14 cellular contexts compared by ENCODE assay signal in genomic region chr11:128470081-128470480, GRCh38.
DNase-seq lines count a peak whose midpoint lies in the region; ATAC-seq and TF ChIP-seq lines count a peak whose summit lies in the region.
"Had no signal": no experiment of that assay in that cellular context is flagged by ENCODE, and none has a peak within 500 bp of the region (broad histone marks: within the 10 kb centered on the region; RNA-seq: fewer than 3 reads in every experiment).

No MANE protein-coding gene starts in this region.

- peak; percentile 8 for ATAC-seq in activated B cell treated with CpG ODN at 0.5 μM for 24 hours (ENCODE audit: low read depth)
- no peak for ATAC-seq in GM21825 (IDR thresholded peaks at IDR 0.05; ENCODE audit: unreplicated experiment)

- POLR2A ChIA-PET in activated B cell treated with CpG ODN at 0.5 μM for 24 hours (lab: Charles Lee) = interaction anchor here (1.0 to 10.5 kb wide), 11 partner anchors 14 to 183 kb away, joined by 3 to 221 read pairs (median 14); no protein-coding TSS in a partner anchor

- peak overlapping the region; percentile 89 for H3K27ac Mint-ChIP-seq in activated B cell treated with CpG ODN at 0.5 μM for 24 hours

- no peaks in the 10 kb centered on the region for H3K27me3 ChIP-seq in effector memory CD4-positive, alpha-beta T cell (replicated peaks; ENCODE audit: control insufficient read depth, insufficient read depth, low read length, poor library complexity, severe bottlenecking)
- peaks cover 0 to 2% (median 0%) of the 10 kb centered on the region in 5 donors for H3K27me3 ChIP-seq in subcutaneous abdominal adipose tissue (ENCODE audit: control insufficient read depth in 5 of 5, insufficient read depth in 4 of 5, low read length in 5 of 5)
- H3K27me3 ChIP-seq: esophagus squamous epithelium had no signal

- no peak overlapping the region for H3K9ac ChIP-seq in subcutaneous abdominal adipose tissue (ENCODE audit: low read length in 5 of 5)

- CTCF ChIA-PET in activated B cell treated with CpG ODN at 0.5 μM for 24 hours (lab: Charles Lee) = interaction anchor here (0.9 to 1.7 kb wide), 4 partner anchors 13 to 288 kb away, joined by 3 to 11 read pairs (median 4); no protein-coding TSS in a partner anchor

- no peak overlapping the region for H3K4me3 ChIP-seq in effector memory CD4-positive, alpha-beta T cell (ENCODE audit: insufficient read depth, low read depth, low read length, poor library complexity, severe bottlenecking)
- no peak overlapping the region for H3K4me3 ChIP-seq in subcutaneous abdominal adipose tissue (ENCODE audit: low read depth in 1 of 5, low read length in 5 of 5)
- H3K4me3 ChIP-seq: esophagus squamous epithelium had no signal

- intact Hi-C loops in activated B cell treated with CpG ODN at 0.5 μM for 24 hours (cut with micrococcal nuclease) = loop anchor here (2.0 to 5.0 kb wide), 3 partner anchors 71 to 362 kb away; no protein-coding TSS in a partner anchor

- H3K4me1 ChIP-seq in effector memory CD4-positive, alpha-beta T cell (ENCODE audit: control insufficient read depth, insufficient read depth, low read length, poor library complexity, severe bottlenecking) = peaks cover 94% of the 10 kb centered on the region
- H3K4me1 ChIP-seq in subcutaneous abdominal adipose tissue (ENCODE audit: control insufficient read depth in 5 of 5, insufficient read depth in 5 of 5, low read length in 5 of 5) = peaks cover 6 to 91% (median 45%) of the 10 kb centered on the region in 5 donors

- no peaks in the 10 kb centered on the region for H3K9me3 Mint-ChIP-seq in activated B cell treated with CpG ODN at 0.5 μM for 24 hours

- peak; percentile 75 for DNase-seq in activated effector memory CD4-positive, alpha-beta T cell treated with anti-CD3 and anti-CD28 coated beads, Interleukin-2, amount 50 U/mL, for 16 hours
- DNase-seq in activated effector memory CD4-positive, alpha-beta T cell treated with Interleukin-2 at 50 U/mL for 16 hours = no peak
- DNase-seq in activated B cell treated with CpG ODN at 0.5 μM for 24 hours (no peak), NCI-H2171 treated with DMSO at 0.1 percent for 48 hours (lab: John Stamatoyannopoulos, UW) (no peak), activated gamma-delta T cell (lab: John Stamatoyannopoulos, UW) (no peak)
- peak in 1 of 3 donors; percentile 58 for DNase-seq in effector memory CD4-positive, alpha-beta T cell
- DNase-seq: ACHN; activated CD8-positive, alpha-beta memory T cell treated with anti-CD3 and anti-CD28 coated beads, Interleukin-2, amount 50 U/mL, for 4 hours; DMS79; esophagus squamous epithelium; NCI-H2081 treated with DMSO at 0.1 percent for 48 hours; SW 1271 had no signal

- peaks cover 89% of the 10 kb centered on the region for H3K36me3 Mint-ChIP-seq in activated B cell treated with CpG ODN at 0.5 μM for 24 hours (ENCODE audit: low read depth)

- peaks cover 100% of the 10 kb centered on the region for H3K4me1 Mint-ChIP-seq in activated B cell treated with CpG ODN at 0.5 μM for 24 hours

- H3K4me3 Mint-ChIP-seq in activated B cell treated with CpG ODN at 0.5 μM for 24 hours = peak overlapping the region; percentile 74

- TF ChIP-seq CTCF in activated B cell treated with CpG ODN at 0.5 μM for 24 hours (IDR thresholded peaks at IDR 0.05) = no peak

- H3K36me3 ChIP-seq in effector memory CD4-positive, alpha-beta T cell (ENCODE audit: control insufficient read depth, insufficient read depth, low read length) = peaks cover 61% of the 10 kb centered on the region
- peaks cover 0 to 63% (median 47%) of the 10 kb centered on the region in 5 donors for H3K36me3 ChIP-seq in subcutaneous abdominal adipose tissue (ENCODE audit: control insufficient read depth in 5 of 5, insufficient read depth in 5 of 5, low read length in 5 of 5)

- no peaks in the 10 kb centered on the region for H3K27me3 Mint-ChIP-seq in activated B cell treated with CpG ODN at 0.5 μM for 24 hours

- H3K27ac ChIP-seq in effector memory CD4-positive, alpha-beta T cell (ENCODE audit: insufficient read depth, low read length, poor library complexity, severe bottlenecking) = peak overlapping the region; percentile 93
- H3K27ac ChIP-seq in subcutaneous abdominal adipose tissue (ENCODE audit: low read depth, low read length) = peak overlapping the region; percentile 73

- no peaks in the 10 kb centered on the region for H3K9me3 ChIP-seq in effector memory CD4-positive, alpha-beta T cell (ENCODE audit: control insufficient read depth, low read length)
- H3K9me3 ChIP-seq in subcutaneous abdominal adipose tissue (ENCODE audit: control insufficient read depth in 5 of 5, low read length in 5 of 5) = no peaks in the 10 kb centered on the region
- H3K9me3 ChIP-seq: esophagus squamous epithelium had no signal
